ENCODE assay signal across 20 cellular contexts in the genomic region with DNA sequence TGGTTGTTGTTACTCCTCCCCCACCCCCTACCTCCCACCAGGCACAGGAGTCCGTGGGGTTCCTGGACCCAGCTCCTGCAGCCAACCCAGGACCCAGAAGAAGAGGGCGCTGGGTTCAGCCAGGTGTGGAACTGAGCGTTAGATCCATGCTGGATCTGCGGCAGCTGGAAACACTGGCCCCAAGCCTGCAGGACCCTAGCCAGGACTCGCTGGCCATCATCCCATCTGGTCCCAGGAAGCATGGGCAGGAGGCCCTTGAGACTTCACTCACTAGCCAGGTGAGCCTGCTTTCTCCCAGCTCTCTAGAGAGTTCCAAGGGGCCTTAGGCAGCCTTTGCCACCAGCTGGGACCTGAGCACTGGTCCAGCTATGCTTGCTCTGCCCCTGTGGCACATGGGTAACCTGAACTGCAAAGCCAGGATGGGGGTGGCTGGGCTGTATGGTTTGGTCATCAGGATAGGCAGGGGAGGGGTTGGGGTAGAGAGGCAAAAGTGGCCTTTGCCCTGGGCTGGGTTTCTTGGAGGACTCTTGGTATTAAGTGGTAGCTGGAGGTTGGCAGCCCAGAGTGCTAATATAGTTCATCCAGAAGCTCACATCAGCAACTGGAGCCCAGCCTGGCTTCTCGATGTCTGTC.
"Had no signal": no experiment of that assay in that cellular context is flagged by ENCODE, and none has a peak within 500 bp of the region (broad histone marks: within the 10 kb centered on the region; RNA-seq: fewer than 3 reads in every experiment).

No MANE protein-coding gene starts in this region.

- FAIRE-seq: astrocyte had no signal

- DNase-seq: activated CD4-positive, alpha-beta T cell treated with anti-CD3 and anti-CD28 coated beads for 36 hours; activated CD8-positive, alpha-beta T cell treated with anti-CD3 and anti-CD28 coated beads for 36 hours; activated effector memory CD4-positive, alpha-beta T cell treated with Interleukin-2 at 50 U/mL for 16 hours; activated naive CD4-positive, alpha-beta T cell treated with anti-CD3 and anti-CD28 coated beads, Interleukin-2, amount 50 U/mL, for 16 hours; activated T-cell treated with anti-CD3 and anti-CD28 coated beads, Interleukin-2, amount 50 U/mL, for 4 hours; dorsolateral prefrontal cortex; endodermal cell; gastrocnemius medialis; left ventricle myocardium inferior; natural killer cell; stimulated activated CD4-positive, alpha-beta T cell treated with anti-CD3 and anti-CD28 coated beads, Interleukin-4, amount 100 ng/mL, for 4 hours; stimulated activated naive CD8-positive, alpha-beta T cell treated with anti-CD3 and anti-CD28 coated beads, Interleukin-15, amount 100 ng/mL, for 72 hours; T-helper 1 cell; T1000; testis; WERI-Rb-1 had no signal

- H3K4me1 ChIP-seq: gastrocnemius medialis, left ventricle myocardium inferior, testis had no signal

- H3K4me3 ChIP-seq: cardiac muscle cell, dorsolateral prefrontal cortex, gastrocnemius medialis, left ventricle myocardium inferior, skin epidermis, testis had no signal

- H3K27ac ChIP-seq: cardiac muscle cell, gastrocnemius medialis, left ventricle myocardium inferior, neutrophil, testis had no signal

- ATAC-seq: activated CD4-positive, alpha-beta T cell treated with anti-CD3 and anti-CD28 coated beads for 36 hours; activated CD8-positive, alpha-beta T cell treated with anti-CD3 and anti-CD28 coated beads for 36 hours; activated T-cell treated with anti-CD3 and anti-CD28 coated beads, Interleukin-2, amount 50 U/mL, for 4 hours; gastrocnemius medialis; natural killer cell; stimulated activated naive CD8-positive, alpha-beta T cell treated with anti-CD3 and anti-CD28 coated beads, Interleukin-15, amount 100 ng/mL, for 72 hours had no signal

- H3K36me3 ChIP-seq: WERI-Rb-1 had no signal

- H3K9me3 ChIP-seq: gastrocnemius medialis, left ventricle myocardium inferior, neutrophil, testis had no signal

- H3K27me3 ChIP-seq: cardiac muscle cell, dorsolateral prefrontal cortex, gastrocnemius medialis, neutrophil, testis had no signal
